15 cellular contexts compared by ENCODE assay signal in the genomic region with DNA sequence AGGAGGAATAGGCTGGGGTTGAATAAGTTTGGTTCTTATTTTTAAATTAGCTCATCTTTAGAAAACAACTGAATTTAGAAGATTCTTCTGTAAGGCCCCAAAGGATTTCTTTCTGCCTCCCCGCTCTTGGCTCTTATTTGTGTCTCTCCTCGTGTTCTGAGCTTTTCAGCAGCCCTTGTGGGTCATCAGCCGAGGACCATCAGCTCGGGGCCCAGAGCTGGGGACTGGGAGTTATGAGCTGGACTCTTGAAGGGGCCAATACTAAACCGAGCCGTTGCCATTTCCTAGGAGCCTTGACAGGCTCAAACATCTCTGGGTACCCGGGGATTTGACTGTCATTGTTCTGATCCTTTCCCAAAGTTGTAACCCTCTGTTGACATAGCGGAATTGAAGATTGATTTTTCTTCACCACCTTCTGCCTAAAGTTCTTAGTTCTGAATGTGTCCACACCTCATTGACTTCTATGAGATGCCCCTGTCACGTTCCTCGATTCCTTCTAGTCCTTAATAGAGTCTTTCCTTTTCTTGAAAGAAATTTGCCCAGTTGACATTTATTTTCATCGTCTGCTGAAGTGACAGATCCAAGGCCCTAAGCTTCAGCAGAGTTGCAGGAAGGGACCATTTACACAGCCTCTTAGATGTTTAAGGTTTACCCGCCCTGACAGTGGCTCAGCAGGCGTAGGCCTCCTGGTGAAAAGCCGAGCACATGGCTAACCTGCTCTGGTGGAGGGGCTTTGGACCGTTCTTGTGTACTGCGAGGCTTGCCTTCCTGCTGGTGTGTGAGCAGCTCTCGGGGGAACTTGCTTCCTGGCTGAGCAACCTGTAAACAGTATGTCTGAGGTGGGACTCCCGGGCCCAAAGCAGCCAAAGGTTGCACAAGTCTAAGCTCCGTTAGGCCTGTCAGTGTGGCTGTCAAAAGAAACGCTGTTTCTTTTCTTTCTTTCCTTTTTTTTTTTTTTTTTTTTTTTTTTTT. TPM values are rescaled to one million over a fixed set of nuclear protein-coding genes. Genes with fewer than 3 reads are reported as not detected.
DNase-seq lines count a peak whose midpoint lies in the region; ATAC-seq and TF ChIP-seq lines count a peak whose summit lies in the region.
"Had no signal": no experiment of that assay in that cellular context is flagged by ENCODE, and none has a peak within 500 bp of the region (broad histone marks: within the 10 kb centered on the region; RNA-seq: fewer than 3 reads in every experiment).

No MANE protein-coding gene starts in this region.

- H3K9me3 ChIP-seq in SK-N-SH (no peaks in the 10 kb centered on the region), esophagus muscularis mucosa (no peaks in the 10 kb centered on the region), osteoblast (ENCODE audit: low read depth, low read length) (no peaks in the 10 kb centered on the region), upper lobe of right lung (no peaks in the 10 kb centered on the region)

- H3K27ac ChIP-seq in SK-N-SH (ENCODE audit: low read depth in 2 of 2, low read length in 1 of 2) = peak overlapping the region in 1 of 2 experiments; percentile 89; a peak in 3 of 4 replicates
- peak overlapping the region; percentile 76 to 84 (median 82) for H3K27ac ChIP-seq in esophagus muscularis mucosa (replicated peaks in 1 of 4)
- H3K27ac ChIP-seq in osteoblast (ENCODE audit: low read depth, low read length) = peak overlapping the region; percentile 97
- peak overlapping the region; percentile 24 for H3K27ac ChIP-seq in upper lobe of right lung

- H3K4me3 ChIP-seq in SK-N-SH (ENCODE audit: low read depth in 2 of 2, low read length in 1 of 2) (no peak overlapping the region), esophagus muscularis mucosa (no peak overlapping the region), osteoblast (ENCODE audit: insufficient read depth, low read length) (no peak overlapping the region), upper lobe of right lung (no peak overlapping the region)
- H3K4me3 ChIP-seq: K562 had no signal

- intact Hi-C loops in esophagus muscularis mucosa (cut with DNase I) = no loop called here
- intact Hi-C loops in upper lobe of right lung (cut with DNase I) = no loop called here

- no peak for TF ChIP-seq RAD21 in SK-N-SH (IDR thresholded peaks at IDR 0.05; ENCODE audit: low read length)

- CTCF ChIA-PET in SK-N-SH (lab: Yijun Ruan, JAX) = interaction anchor here (0.9 to 1.8 kb wide), 8 partner anchors 7 to 187 kb away, joined by 3 to 8 read pairs (median 4); no protein-coding TSS in a partner anchor

- peak overlapping the region; percentile 51; the same call in 1 of the 2 replicates for H3K9ac ChIP-seq in SK-N-SH

- peaks cover 45 to 58% of the 10 kb centered on the region in 2 experiments for H3K36me3 ChIP-seq in SK-N-SH (replicated peaks in 1 of 2; ENCODE audit: control insufficient read depth in 1 of 2, insufficient read depth in 2 of 2, low read length in 1 of 2)
- peaks cover 28 to 65% (median 39%) of the 10 kb centered on the region in 4 donors for H3K36me3 ChIP-seq in esophagus muscularis mucosa
- H3K36me3 ChIP-seq in osteoblast (ENCODE audit: insufficient read depth, low read length) = peaks cover 77% of the 10 kb centered on the region
- H3K36me3 ChIP-seq in upper lobe of right lung = peaks cover 54% of the 10 kb centered on the region

- TF ChIP-seq EP300 in SK-N-SH (IDR thresholded peaks at IDR 0.05; ENCODE audit: borderline replicate concordance in 1 of 2, low read depth in 1 of 2, low read length in 1 of 2) (no peak), esophagus muscularis mucosa (IDR thresholded peaks at IDR 0.05) (no peak)

- no peak for TF ChIP-seq POLR2A in esophagus muscularis mucosa (IDR thresholded peaks at IDR 0.05; ENCODE audit: low read depth)

- ATAC-seq in SK-N-SH treated with all-trans-retinoic acid at 6 μM for 48 hours (no peak), upper lobe of right lung (no peak), HG03280 (IDR thresholded peaks at IDR 0.05; ENCODE audit: unreplicated experiment) (no peak), HG02973 (IDR thresholded peaks at IDR 0.05; ENCODE audit: unreplicated experiment) (no peak)
- ATAC-seq: K562 had no signal

- peaks cover 52% of the 10 kb centered on the region for H3F3A ChIP-seq in SK-N-SH (replicated peaks; ENCODE audit: insufficient read depth)

- no peaks in the 10 kb centered on the region for H3K9me2 ChIP-seq in SK-N-SH

- POLR2A ChIA-PET in SK-N-SH (lab: Yijun Ruan, JAX) = no interaction called here

- no peak overlapping the region for H2AFZ ChIP-seq in SK-N-SH (ENCODE audit: low read depth)
- no peak overlapping the region for H2AFZ ChIP-seq in osteoblast (ENCODE audit: low read length)

- DNase-seq in SK-N-SH (no peak), esophagus muscularis mucosa (ENCODE audit: extremely low spot score) (no peak), osteoblast (ENCODE audit: insufficient read length, low spot score, missing footprints) (no peak), upper lobe of right lung (no peak), SK-N-DZ (ENCODE audit: low spot score) (no peak)
- DNase-seq: 8988T; effector CD4-positive, alpha-beta T cell; NCI-H526 had no signal

- H3K79me2 ChIP-seq in SK-N-SH (ENCODE audit: insufficient read depth) (peaks cover 98% of the 10 kb centered on the region), osteoblast (ENCODE audit: insufficient read depth, low read length) (peaks cover 89% of the 10 kb centered on the region)

- peak overlapping the region; percentile 49; the same call in 1 of the 2 replicates for H3K4me2 ChIP-seq in SK-N-SH
- peak overlapping the region; percentile 52 for H3K4me2 ChIP-seq in osteoblast (ENCODE audit: insufficient read depth, low read length)

- H3K27me3 ChIP-seq in SK-N-SH (ENCODE audit: insufficient read depth) = no peaks in the 10 kb centered on the region
- no peaks in the 10 kb centered on the region for H3K27me3 ChIP-seq in esophagus muscularis mucosa
- H3K27me3 ChIP-seq in osteoblast (ENCODE audit: insufficient read depth, low read length) = no peaks in the 10 kb centered on the region
- H3K27me3 ChIP-seq in upper lobe of right lung = no peaks in the 10 kb centered on the region

- no peak for TF ChIP-seq CTCF in SK-N-SH (IDR thresholded peaks at IDR 0.05)
- no peak for TF ChIP-seq CTCF in esophagus muscularis mucosa (IDR thresholded peaks at IDR 0.05)
- TF ChIP-seq CTCF in osteoblast (IDR thresholded peaks at IDR 0.05; ENCODE audit: extremely low read depth, low read depth, low read length) = no peak
- TF ChIP-seq CTCF in upper lobe of right lung (IDR thresholded peaks at IDR 0.05) = no peak

- 91% methylated on average over 17 of the region's 20 CpGs for WGBS in SK-N-SH (ENCODE audit: low lambda C conversion rate)
- 53% methylated on average over 18 of the region's 20 CpGs for WGBS in esophagus muscularis mucosa

- peaks cover 49% of the 10 kb centered on the region for H4K20me1 ChIP-seq in SK-N-SH (ENCODE audit: insufficient read depth)
- peaks cover 9% of the 10 kb centered on the region for H4K20me1 ChIP-seq in osteoblast (ENCODE audit: insufficient read depth, low read length)

- H3K4me1 ChIP-seq in SK-N-SH (ENCODE audit: control insufficient read depth in 1 of 2, insufficient read depth in 2 of 2, low read depth in 1 of 2, low read length in 1 of 2) = peaks cover 13 to 26% of the 10 kb centered on the region in 2 experiments; a peak in 3 of 4 replicates
- peaks cover 51 to 89% (median 83%) of the 10 kb centered on the region in 4 donors for H3K4me1 ChIP-seq in esophagus muscularis mucosa
- H3K4me1 ChIP-seq in osteoblast (ENCODE audit: insufficient read depth, low read length) = peaks cover 54% of the 10 kb centered on the region
- peaks cover 29% of the 10 kb centered on the region for H3K4me1 ChIP-seq in upper lobe of right lung

TF ChIP-seq in SK-N-SH, 30 proteins besides CTCF, POLR2A, EP300 and RAD21 (continues in another document):
- no peak for TF ChIP-seq GATA2 (CRISPR knock-in tag; IDR thresholded peaks at IDR 0.05)
- TF ChIP-seq FOXM1 (IDR thresholded peaks at IDR 0.05; ENCODE audit: low read depth) = no peak
- TF ChIP-seq FOSL2 (IDR thresholded peaks at IDR 0.05; ENCODE audit: borderline replicate concordance, low read depth) = no peak
- TF ChIP-seq NRF1 (IDR thresholded peaks at IDR 0.05; ENCODE audit: low read depth, low read length) = no peak
- TF ChIP-seq ELF1 (IDR thresholded peaks at IDR 0.05) = no peak
- no peak for TF ChIP-seq TEAD4 (IDR thresholded peaks at IDR 0.05; ENCODE audit: borderline replicate concordance, insufficient read depth)
- no peak for TF ChIP-seq FOXJ3 (CRISPR knock-in tag; IDR thresholded peaks at IDR 0.05)
- no peak for TF ChIP-seq TCF12 (IDR thresholded peaks at IDR 0.05)
- no peak for TF ChIP-seq TAF1 (IDR thresholded peaks at IDR 0.05; ENCODE audit: borderline replicate concordance, low read depth, low read length)

TF ChIP-seq in SK-N-SH treated with all-trans-retinoic acid at 6 μM for 48 hours, 23 proteins besides CTCF, POLR2A, EP300 and RAD21:
- TF ChIP-seq SNAI2 (CRISPR knock-in tag; IDR thresholded peaks at IDR 0.05) = no peak
- no peak for TF ChIP-seq GLIS3 (CRISPR knock-in tag; IDR thresholded peaks at IDR 0.05)
- TF ChIP-seq ESRRG (CRISPR knock-in tag; IDR thresholded peaks at IDR 0.05) = no peak

RNA-seq across cellular contexts. Expression of a gene that starts 24.0 kb away (rescaled TPM):
- polyA plus RNA-seq in SK-N-SH (2012; rRNA removed) = 23.5 and 24.6 TPM in 2 replicates
- polyA plus RNA-seq in SK-N-SH (2012; cell fraction: cytosol; rRNA removed) = 16.8 and 22.1 TPM in 2 replicates
- 46.2 and 46.5 TPM in 2 replicates for polyA plus RNA-seq in SK-N-SH (2012; cell fraction: nucleus; rRNA removed)
- 100 to 1,000 TPM in 3 of 4 donors, 10 to 100 TPM in 1; 90.9 to 151 (median 133) TPM for total RNA-seq in esophagus muscularis mucosa
- total RNA-seq in osteoblast = 92.2 and 94.8 TPM in 2 replicates
- 52.1 TPM for total RNA-seq in upper lobe of right lung
- 26.1 and 34.9 TPM in 2 replicates for polyA plus RNA-seq in SK-N-DZ (2014; cell fraction: cytosol; rRNA removed)
- polyA plus RNA-seq in SK-N-DZ (2014; cell fraction: nucleus; rRNA removed) = 14.9 and 22.6 TPM in 2 replicates

RNA-seq across cellular contexts. Expression of a gene that starts 37.6 kb away (rescaled TPM):
- not detected in 2 replicates for polyA plus RNA-seq in SK-N-SH (2012; rRNA removed)
- polyA plus RNA-seq in SK-N-SH (2012; cell fraction: cytosol; rRNA removed) = not detected in 2 replicates
- polyA plus RNA-seq in SK-N-SH (2012; cell fraction: nucleus; rRNA removed) = not detected in 2 replicates
- total RNA-seq in esophagus muscularis mucosa (not detected), osteoblast (not detected in 2 replicates), upper lobe of right lung (not detected)
- not detected in 2 replicates for polyA plus RNA-seq in SK-N-DZ (2014; cell fraction: cytosol; rRNA removed)
- polyA plus RNA-seq in SK-N-DZ (2014; cell fraction: nucleus; rRNA removed) = not detected in 2 replicates
- total RNA-seq: K562, left lobe of liver, RPMI7951, subcutaneous adipose tissue had no signal
- polyA plus RNA-seq: K562 had no signal
